Comparison of ENCODE assay signal across 14 cellular contexts in the genomic region with DNA sequence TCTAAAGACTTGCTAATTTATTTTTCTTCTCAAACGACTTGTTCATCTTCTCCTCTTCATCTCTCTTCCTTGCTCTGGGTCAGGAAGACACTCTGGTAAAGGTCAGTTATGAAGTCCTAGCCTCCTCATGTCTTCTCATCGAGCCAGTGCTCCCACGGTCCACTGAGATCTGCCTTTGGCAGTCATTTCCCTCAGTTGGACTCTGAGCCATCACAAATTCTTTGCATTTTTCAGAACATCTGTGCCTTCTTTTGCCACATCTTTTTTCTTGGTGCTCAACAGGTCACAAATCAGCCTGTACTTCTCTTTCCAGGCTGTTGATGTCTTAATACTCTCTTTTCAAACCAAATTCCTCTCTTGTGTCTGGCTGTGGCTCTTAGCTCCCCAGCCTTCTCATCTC. TPM values are rescaled to one million over a fixed set of nuclear protein-coding genes. Genes with fewer than 3 reads are reported as not detected.
"Had no signal": no experiment of that assay in that cellular context is flagged by ENCODE, and none has a peak within 500 bp of the region (broad histone marks: within the 10 kb centered on the region; RNA-seq: fewer than 3 reads in every experiment).

No MANE protein-coding gene starts in this region.

- H3K27me3 ChIP-seq: cardiac muscle cell, pancreas, transverse colon had no signal

- H3K4me3 ChIP-seq: cardiac muscle cell, pancreas, skin epidermis, transverse colon had no signal

- H3K36me3 ChIP-seq: cardiac muscle cell, pancreas, transverse colon had no signal

- H3K9me3 ChIP-seq: pancreas, transverse colon had no signal

- DNase-seq: activated CD4-positive, CD25-positive, alpha-beta regulatory T cell treated with anti-CD3 and anti-CD28 coated beads, Interleukin-2, amount 50 U/mL, for 72 hours; activated naive CD4-positive, alpha-beta T cell; activated T-cell treated with anti-CD3 and anti-CD28 coated beads for 4 hours; endodermal cell; hypothalamus; pancreas; stimulated activated CD4-positive, alpha-beta T cell treated with anti-CD3 and anti-CD28 coated beads, Interleukin-15, amount 100 ng/mL, for 24 hours; stimulated activated CD4-positive, alpha-beta T cell treated with anti-CD3 and anti-CD28 coated beads, Interleukin-4, amount 100 ng/mL, for 1 hour; stimulated activated naive B cell treated with anti-CD40 and anti-IgM and Interleukin-4, amounts not matched to agents 10 μg/mL and 1 μg/mL and 100 μg/mL, for 72 hours; T-cell; T-helper 9 cell; transverse colon had no signal

- H3K27ac ChIP-seq: cardiac muscle cell, pancreas, transverse colon had no signal

- ATAC-seq: stimulated activated naive B cell treated with anti-CD40 and anti-IgM and Interleukin-4, amounts not matched to agents 10 μg/mL and 1 μg/mL and 100 μg/mL, for 72 hours; T-cell had no signal

RNA-seq across cellular contexts. Expression of a gene that starts 49.7 kb away (rescaled TPM):
- total RNA-seq: cardiac muscle cell, endodermal cell had no signal
- polyA plus RNA-seq: cardiac muscle cell had no signal
